In the genomic region with DNA sequence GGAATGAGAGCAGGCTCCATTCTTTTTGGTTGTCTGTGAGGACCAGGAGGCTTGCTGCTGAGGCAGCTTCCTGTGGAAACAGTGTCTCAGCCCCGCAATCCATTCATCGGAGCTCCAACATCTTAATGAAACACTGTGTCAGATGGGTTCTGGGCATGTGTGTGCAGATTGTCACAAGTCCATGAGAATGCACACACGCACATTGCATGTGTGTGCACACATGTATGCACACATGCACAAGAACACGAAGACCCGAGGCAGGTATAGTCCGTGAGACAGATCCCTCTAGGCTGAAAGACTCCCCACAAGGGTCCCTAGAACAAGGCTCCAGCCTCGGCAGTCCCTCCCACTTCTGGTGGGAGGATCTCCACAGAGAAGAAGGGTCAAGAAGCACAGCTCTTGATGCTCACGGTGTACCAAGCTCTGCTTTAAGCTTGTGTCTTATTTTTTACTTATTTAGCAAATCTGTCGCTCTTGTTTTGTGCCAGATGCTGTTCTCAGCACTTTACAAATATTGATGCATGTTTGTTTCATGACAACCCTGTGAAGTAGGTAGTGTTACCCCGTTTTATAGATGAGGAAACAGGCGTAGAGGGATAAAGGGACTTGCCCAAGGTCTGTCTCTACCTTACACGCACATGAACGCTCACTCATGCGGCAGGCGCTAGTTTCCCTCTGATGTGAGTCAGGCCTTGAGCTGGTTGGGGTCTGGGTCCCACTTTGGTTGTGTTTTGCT, we compare ENCODE assay signal across 1 cellular context.
TF ChIP-seq lines count a peak whose summit lies in the region.

No MANE protein-coding gene starts in this region.

TF ChIP-seq in HepG2, 621 proteins besides CTCF, POLR2A, EP300 and RAD21 (continued from another document):
- TF ChIP-seq, protein P1, sequence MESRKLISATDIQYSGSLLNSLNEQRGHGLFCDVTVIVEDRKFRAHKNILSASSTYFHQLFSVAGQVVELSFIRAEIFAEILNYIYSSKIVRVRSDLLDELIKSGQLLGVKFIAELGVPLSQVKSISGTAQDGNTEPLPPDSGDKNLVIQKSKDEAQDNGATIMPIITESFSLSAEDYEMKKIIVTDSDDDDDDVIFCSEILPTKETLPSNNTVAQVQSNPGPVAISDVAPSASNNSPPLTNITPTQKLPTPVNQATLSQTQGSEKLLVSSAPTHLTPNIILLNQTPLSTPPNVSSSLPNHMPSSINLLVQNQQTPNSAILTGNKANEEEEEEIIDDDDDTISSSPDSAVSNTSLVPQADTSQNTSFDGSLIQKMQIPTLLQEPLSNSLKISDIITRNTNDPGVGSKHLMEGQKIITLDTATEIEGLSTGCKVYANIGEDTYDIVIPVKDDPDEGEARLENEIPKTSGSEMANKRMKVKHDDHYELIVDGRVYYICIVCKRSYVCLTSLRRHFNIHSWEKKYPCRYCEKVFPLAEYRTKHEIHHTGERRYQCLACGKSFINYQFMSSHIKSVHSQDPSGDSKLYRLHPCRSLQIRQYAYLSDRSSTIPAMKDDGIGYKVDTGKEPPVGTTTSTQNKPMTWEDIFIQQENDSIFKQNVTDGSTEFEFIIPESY (CRISPR knock-in tag; IDR thresholded peaks at IDR 0.05), result peak; percentile 72; the same call in 1 of the 2 replicates
